In the genomic region with DNA sequence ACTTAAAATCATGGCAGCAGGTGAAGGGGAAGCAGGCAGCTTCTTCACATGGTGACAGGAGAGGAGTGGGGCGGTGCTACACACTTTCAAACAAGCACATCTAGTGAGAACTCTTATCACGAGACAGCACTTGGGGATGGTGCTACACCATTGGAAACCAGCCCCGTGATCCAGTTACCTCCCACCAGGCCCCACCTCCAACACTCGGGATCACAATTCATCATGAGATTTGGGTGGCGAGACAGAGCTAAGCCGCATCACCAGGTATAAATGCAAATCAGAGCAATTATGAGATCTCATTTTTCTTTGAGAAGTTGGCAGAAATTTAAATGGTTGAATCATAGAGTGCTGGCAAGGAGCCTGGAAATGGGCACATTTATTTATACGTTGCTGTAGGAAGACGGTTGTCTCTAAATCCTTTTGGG, we compare ENCODE assay signal across 1 cellular context.
TF ChIP-seq lines count a peak whose summit lies in the region.

No MANE protein-coding gene starts in this region.

TF ChIP-seq in HepG2, 621 proteins besides CTCF, POLR2A, EP300 and RAD21:
- TF ChIP-seq RBM22 (optimal IDR thresholded peaks at IDR 0.05; ENCODE audit: low read length) = peak; percentile 20
- no peak for TF ChIP-seq ZNF773 (CRISPR knock-in tag; IDR thresholded peaks at IDR 0.05; ENCODE audit: borderline replicate concordance)
